Comparison of ENCODE assay signal across 1 cellular context in genomic region chr15:64895285-64896065, GRCh38.
TF ChIP-seq lines count a peak whose summit lies in the region.

No MANE protein-coding gene starts in this region.

TF ChIP-seq in K562, 482 proteins besides CTCF, POLR2A, EP300 and RAD21:
- peak; percentile 4; the same call in 1 of the 2 replicates for TF ChIP-seq BCOR (IDR thresholded peaks at IDR 0.05)
- TF ChIP-seq HMBOX1 (IDR thresholded peaks at IDR 0.05) = no peak
